19 cellular contexts compared by ENCODE assay signal in genomic region chrX:10395179-10395578, GRCh38.
"Had no signal": no experiment of that assay in that cellular context is flagged by ENCODE, and none has a peak within 500 bp of the region (broad histone marks: within the 10 kb centered on the region; RNA-seq: fewer than 3 reads in every experiment).

No MANE protein-coding gene starts in this region.

- ATAC-seq: heart left ventricle; left cardiac atrium; lower lobe of right lung; pancreas; stimulated activated naive CD8-positive, alpha-beta T cell treated with anti-CD3 and anti-CD28 coated beads, Interleukin-15, amount 100 ng/mL, for 72 hours had no signal

- H3K27ac ChIP-seq: brain microvascular endothelial cell, esophagus squamous epithelium, heart left ventricle, lower lobe of right lung, pancreas, sigmoid colon, upper lobe of left lung had no signal

- H3K4me3 ChIP-seq: esophagus squamous epithelium, heart left ventricle, lower lobe of right lung, pancreas, sigmoid colon, spleen, upper lobe of left lung had no signal

- H3K36me3 ChIP-seq: brain microvascular endothelial cell, esophagus squamous epithelium, heart left ventricle, lower lobe of right lung, pancreas, sigmoid colon, spleen, upper lobe of left lung had no signal

- DNase-seq: activated CD4-positive, alpha-beta T cell treated with anti-CD3 and anti-CD28 coated beads, Interleukin-2, amount 50 U/mL, for 1 hour; activated CD8-positive, alpha-beta memory T cell treated with anti-CD3 and anti-CD28 coated beads for 24 hours; activated gamma-delta T cell treated with Interleukin-2 at 50 U/mL for 16 hours; activated naive CD8-positive, alpha-beta T cell treated with anti-CD3 and anti-CD28 coated beads, Interleukin-2, amount 10 ng/mL, durations not matched to agents 7 days and 5 days; brain microvascular endothelial cell; cortex of kidney; effector CD4-positive, alpha-beta T cell; esophagus squamous epithelium; foreskin melanocyte; heart left ventricle; immature natural killer cell; left cardiac atrium; lower lobe of right lung; midbrain; pancreas; sigmoid colon; spleen; stimulated activated naive CD8-positive, alpha-beta T cell treated with anti-CD3 and anti-CD28 coated beads, Interleukin-15, amount 100 ng/mL, for 72 hours; upper lobe of left lung had no signal

- H3K9me3 ChIP-seq: esophagus squamous epithelium, heart left ventricle, lower lobe of right lung, pancreas, sigmoid colon, spleen, upper lobe of left lung had no signal

- H3K4me1 ChIP-seq: esophagus squamous epithelium, heart left ventricle, lower lobe of right lung, pancreas, spleen, upper lobe of left lung had no signal

- H3K27me3 ChIP-seq: brain microvascular endothelial cell, esophagus squamous epithelium, heart left ventricle, pancreas, sigmoid colon, spleen, upper lobe of left lung had no signal
